8 cellular contexts compared by ENCODE assay signal in the genomic region with DNA sequence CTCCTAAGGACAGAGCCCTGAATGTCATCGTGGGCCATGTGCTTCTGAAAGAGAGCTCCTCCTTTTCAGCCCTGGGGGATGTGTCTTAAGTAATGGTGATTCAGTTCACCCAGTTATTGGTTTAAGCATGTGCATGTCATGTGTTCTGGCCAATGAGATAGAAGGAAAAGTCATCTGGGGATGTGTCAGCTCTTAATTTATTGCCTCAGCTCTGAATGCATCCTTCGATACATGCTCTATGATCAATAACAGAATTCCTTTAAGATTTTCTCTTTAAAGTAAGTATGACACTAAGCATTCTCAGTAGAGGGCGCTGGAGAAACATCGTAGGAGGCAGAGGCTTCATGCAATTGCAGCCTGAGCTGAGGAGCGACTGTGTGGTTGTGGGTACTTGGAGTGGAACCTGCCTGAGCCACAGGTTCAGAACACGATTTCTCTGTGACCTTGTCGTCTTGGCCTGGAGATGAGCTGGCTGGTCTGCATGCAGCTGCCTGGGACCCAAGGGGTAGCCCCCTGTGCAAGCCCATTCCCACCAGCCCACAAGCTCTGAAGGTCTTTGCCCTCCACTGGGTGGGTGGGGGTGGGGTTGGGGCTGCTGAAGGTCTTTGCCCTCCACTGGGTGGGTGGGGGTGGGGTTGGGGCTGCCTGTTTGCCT.
A peak's percentile ranks its signal among the peaks of the same experiment; 100 is the strongest.
DNase-seq lines count a peak whose midpoint lies in the region; ATAC-seq and TF ChIP-seq lines count a peak whose summit lies in the region.

No MANE protein-coding gene starts in this region.

- no peak for TF ChIP-seq EP300 in tibial nerve (IDR thresholded peaks at IDR 0.05)

- H3K36me3 ChIP-seq in BJ (ENCODE audit: control insufficient read depth, insufficient read depth, low read length) = no peaks in the 10 kb centered on the region
- H3K36me3 ChIP-seq in adipocyte (ENCODE audit: control insufficient read depth, insufficient read depth, low read length, severe bottlenecking) = no peaks in the 10 kb centered on the region
- no peaks in the 10 kb centered on the region for H3K36me3 ChIP-seq in tibial nerve
- H3K36me3 ChIP-seq in spleen = no peaks in the 10 kb centered on the region

- H3K4me3 ChIP-seq in BJ (ENCODE audit: low read depth, low read length) (no peak overlapping the region), adipocyte (ENCODE audit: low read length) (no peak overlapping the region), tibial nerve (no peak overlapping the region), spleen (no peak overlapping the region)

- 11% methylated on average over 7 of the region's 7 CpGs for WGBS in tibial nerve, 2 donors
- 12 to 22% (median 16%) methylated on average over 7 of the region's 7 CpGs for WGBS in spleen, 5 donors

- H3K9me3 ChIP-seq in adipocyte (ENCODE audit: control insufficient read depth, low read length) = no peaks in the 10 kb centered on the region
- H3K9me3 ChIP-seq in tibial nerve = no peaks in the 10 kb centered on the region
- no peaks in the 10 kb centered on the region for H3K9me3 ChIP-seq in spleen

- no peak for TF ChIP-seq POLR2A in tibial nerve (IDR thresholded peaks at IDR 0.05)
- no peak for TF ChIP-seq POLR2A in spleen (IDR thresholded peaks at IDR 0.05)

- intact Hi-C loops in spleen (cut with DNase I; ENCODE audit: low total_unique reads) = no loop called here

- H3K9ac ChIP-seq in adipocyte (ENCODE audit: low read length) = no peak overlapping the region

- TF ChIP-seq CTCF in BJ (IDR thresholded peaks at IDR 0.05; ENCODE audit: insufficient read depth, low read depth, low read length) (peak; percentile 63), tibial nerve (IDR thresholded peaks at IDR 0.05) (peak in 4 of 5 experiments; percentile 27 to 49 (median 36)), spleen (IDR thresholded peaks at IDR 0.05 in 8 of 11, conservative IDR thresholded peaks at IDR 0.05 in 3 of 11) (peak in 3 of 11 experiments; percentile 9 to 45 (median 27))

- CTCF ChIA-PET in BJ (lab: Yijun Ruan, JAX) = interaction anchor here (0.5 to 1.4 kb wide), 6 partner anchors 11 to 1841 kb away, joined by 3 to 8 read pairs (median 4); no protein-coding TSS in a partner anchor

- no peaks in the 10 kb centered on the region for H3K27me3 ChIP-seq in BJ (ENCODE audit: control insufficient read depth, insufficient read depth, low read length)
- H3K27me3 ChIP-seq in adipocyte (replicated peaks; ENCODE audit: control insufficient read depth, insufficient read depth, low read length) = peaks cover 8% of the 10 kb centered on the region
- no peaks in the 10 kb centered on the region for H3K27me3 ChIP-seq in tibial nerve
- H3K27me3 ChIP-seq in spleen (replicated peaks in 1 of 7) = no peaks in the 10 kb centered on the region

- POLR2A ChIA-PET in BJ (lab: Charles Lee) = no interaction called here

- ATAC-seq in GM18520 (IDR thresholded peaks at IDR 0.05; ENCODE audit: unreplicated experiment) (peak; percentile 61), HG03025 (IDR thresholded peaks at IDR 0.05; ENCODE audit: low FRiP score, unreplicated experiment) (peak; percentile 61)

- H3K4me1 ChIP-seq in adipocyte (ENCODE audit: control insufficient read depth, insufficient read depth, low read length) (no peaks in the 10 kb centered on the region), tibial nerve (no peaks in the 10 kb centered on the region), spleen (no peaks in the 10 kb centered on the region)

- DNase-seq in BJ (ENCODE audit: low read depth) (no peak), NCI-H2107 treated with DMSO at 0.1 percent for 48 hours (lab: John Stamatoyannopoulos, UW; ENCODE audit: unreplicated experiment) (peak; percentile 45), adipocyte (ENCODE audit: low read depth) (peak; percentile 68), iPS-NIHi11 (ENCODE audit: low spot score) (peak; percentile 80), tibial nerve (ENCODE audit: low spot score in 2 of 2) (peak in 1 of 2 donors; percentile 48), spleen (no peak)

- H3K27ac ChIP-seq in tibial nerve = no peak overlapping the region
- H3K27ac ChIP-seq in spleen = no peak overlapping the region

Comparison
In these comparisons a context has a peak if more than half of its experiments do, and no peak if none do; other contexts are left out.
1. DNase-seq: peak in NCI-H2107 treated with DMSO at 0.1 percent for 48 hours (single experiment), adipocyte (single experiment) and iPS-NIHi11 (single experiment); none in BJ (single experiment) and spleen (single experiment).